25 cellular contexts compared by ENCODE assay signal in the genomic region with DNA sequence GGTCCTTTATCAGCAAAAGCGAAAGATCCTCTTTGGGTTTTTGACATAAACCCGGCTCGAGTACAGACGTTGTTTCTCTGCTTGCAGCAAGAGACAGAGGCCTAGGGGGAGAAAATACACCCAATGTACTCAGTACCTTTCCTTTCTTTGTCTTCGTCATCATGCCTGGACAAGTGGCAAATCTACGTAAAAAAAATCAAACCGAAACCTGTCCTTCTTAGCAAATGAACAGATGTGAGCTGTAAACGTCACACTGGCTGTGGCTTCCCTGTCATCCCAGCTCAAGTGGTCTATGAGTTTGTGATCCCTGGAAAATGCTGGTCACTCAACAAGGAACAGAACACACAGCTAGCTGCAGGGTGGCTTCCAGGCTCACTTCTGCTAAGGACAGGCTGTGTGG. TPM values are rescaled to one million over a fixed set of nuclear protein-coding genes. Genes with fewer than 3 reads are reported as not detected.
A peak's percentile ranks its signal among the peaks of the same experiment; 100 is the strongest.
DNase-seq lines count a peak whose midpoint lies in the region; ATAC-seq and TF ChIP-seq lines count a peak whose summit lies in the region.
"Had no signal": no experiment of that assay in that cellular context is flagged by ENCODE, and none has a peak within 500 bp of the region (broad histone marks: within the 10 kb centered on the region; RNA-seq: fewer than 3 reads in every experiment).

No MANE protein-coding gene starts in this region.

- H3K4me1 Mint-ChIP-seq in stimulated activated naive CD8-positive, alpha-beta T cell treated with anti-CD3 and anti-CD28 coated beads, Interleukin-15, amount 100 ng/mL, for 72 hours: no peaks in the 10 kb centered on the region
- H3K4me1 Mint-ChIP-seq in WTC11: peaks cover 24% of the 10 kb centered on the region
- H3K4me1 Mint-ChIP-seq in mesothelial cell of epicardium: peaks cover 22% of the 10 kb centered on the region
- H3K4me1 Mint-ChIP-seq in activated T-helper 1 cell treated with anti-CD3 and anti-CD28 coated beads, Interleukin-12 subunit alpha, Interleukin-12 subunit beta, Interleukin-2, Interleukin-4 antibody, amounts not matched to agents 30 ng/mL and 10 ng/mL and 1 ng/mL, durations not matched to agents 14 hours and 24 hours and 36 hours (ENCODE audit: low read depth): peaks cover 5% of the 10 kb centered on the region
- H3K4me1 Mint-ChIP-seq: activated CD4-positive, alpha-beta memory T cell treated with anti-CD3 and anti-CD28 coated beads, Interleukin-2, amount 10 ng/mL, durations not matched to agents 7 days and 5 days; activated naive CD4-positive, alpha-beta T cell treated with anti-CD3 and anti-CD28 coated beads, Interleukin-2, amount 50 U/mL, for 24 hours; nephron had no signal

- no peak for DNase-seq in stimulated activated naive CD8-positive, alpha-beta T cell treated with anti-CD3 and anti-CD28 coated beads, Interleukin-15, Interleukin-2, amounts not matched to agents 100 U/mL and 50 U/mL, for 24 hours
- no peak for DNase-seq in stimulated activated naive CD8-positive, alpha-beta T cell treated with anti-CD3 and anti-CD28 coated beads, Interleukin-15, amount 100 ng/mL, for 72 hours
- no peak for DNase-seq in WTC11 (ENCODE audit: low spot score)
- DNase-seq in mesothelial cell of epicardium (ENCODE audit: low spot score in 2 of 2, unreplicated experiment in 2 of 2): no peak
- DNase-seq in activated T-helper 1 cell treated with anti-CD3 and anti-CD28 coated beads, Interleukin-12 subunit alpha, Interleukin-12 subunit beta, Interleukin-2, Interleukin-4 antibody, amounts not matched to agents 30 ng/mL and 10 ng/mL and 1 ng/mL, durations not matched to agents 14 hours and 24 hours and 36 hours (ENCODE audit: low spot score): no peak
- DNase-seq in NAMALWA (ENCODE audit: low spot score): no peak
- DNase-seq in activated naive CD4-positive, alpha-beta T cell treated with anti-CD3 and anti-CD28 coated beads, Interleukin-2, amount 50 U/mL, for 16 hours: no peak
- DNase-seq: activated CD4-positive, alpha-beta memory T cell treated with anti-CD3 and anti-CD28 coated beads, Interleukin-2, amount 10 ng/mL, durations not matched to agents 7 days and 5 days; BE2C; effector CD8-positive, alpha-beta T cell; EL; glutamatergic neuron; IMR-90; midbrain; MM.1S; NCI-H1694; NCI-H2227 treated with DMSO at 0.1 percent for 48 hours; NCI-H774; T-helper 2 cell had no signal

- CTCF ChIA-PET in WTC11 (lab: Charles Lee): interaction anchor here (0.7 to 1.9 kb wide), 5 partner anchors 8 to 204 kb away, joined by 3 to 12 read pairs (median 4); no protein-coding TSS in a partner anchor

- TF ChIP-seq CTCF in WTC11 (IDR thresholded peaks at IDR 0.05): no peak
- no peak for TF ChIP-seq CTCF in mesothelial cell of epicardium (IDR thresholded peaks at IDR 0.05; ENCODE audit: unreplicated experiment)

- intact Hi-C loops in activated T-helper 1 cell treated with anti-CD3 and anti-CD28 coated beads, Interleukin-12 subunit alpha, Interleukin-12 subunit beta, Interleukin-2, Interleukin-4 antibody, amounts not matched to agents 30 ng/mL and 10 ng/mL and 1 ng/mL, durations not matched to agents 14 hours and 24 hours and 36 hours (cut with micrococcal nuclease): no loop called here

- no peaks in the 10 kb centered on the region for H3K9me3 Mint-ChIP-seq in stimulated activated naive CD8-positive, alpha-beta T cell treated with anti-CD3 and anti-CD28 coated beads, Interleukin-15, amount 100 ng/mL, for 72 hours
- H3K9me3 Mint-ChIP-seq in WTC11: no peaks in the 10 kb centered on the region
- H3K9me3 Mint-ChIP-seq in mesothelial cell of epicardium: no peaks in the 10 kb centered on the region
- H3K9me3 Mint-ChIP-seq in activated T-helper 1 cell treated with anti-CD3 and anti-CD28 coated beads, Interleukin-12 subunit alpha, Interleukin-12 subunit beta, Interleukin-2, Interleukin-4 antibody, amounts not matched to agents 30 ng/mL and 10 ng/mL and 1 ng/mL, durations not matched to agents 14 hours and 24 hours and 36 hours: no peaks in the 10 kb centered on the region
- H3K9me3 Mint-ChIP-seq: activated CD4-positive, alpha-beta memory T cell treated with anti-CD3 and anti-CD28 coated beads, Interleukin-2, amount 10 ng/mL, durations not matched to agents 7 days and 5 days; activated naive CD4-positive, alpha-beta T cell treated with anti-CD3 and anti-CD28 coated beads, Interleukin-2, amount 50 U/mL, for 24 hours; nephron had no signal

- peak overlapping the region in 1 of 2 donors; percentile 22 for H3K27ac Mint-ChIP-seq in stimulated activated naive CD8-positive, alpha-beta T cell treated with anti-CD3 and anti-CD28 coated beads, Interleukin-15, amount 100 ng/mL, for 72 hours
- H3K27ac Mint-ChIP-seq in WTC11 (peak overlapping the region; percentile 74), mesothelial cell of epicardium (peak overlapping the region; percentile 85)
- no peak overlapping the region for H3K27ac Mint-ChIP-seq in activated T-helper 1 cell treated with anti-CD3 and anti-CD28 coated beads, Interleukin-12 subunit alpha, Interleukin-12 subunit beta, Interleukin-2, Interleukin-4 antibody, amounts not matched to agents 30 ng/mL and 10 ng/mL and 1 ng/mL, durations not matched to agents 14 hours and 24 hours and 36 hours
- H3K27ac Mint-ChIP-seq: activated CD4-positive, alpha-beta memory T cell treated with anti-CD3 and anti-CD28 coated beads, Interleukin-2, amount 10 ng/mL, durations not matched to agents 7 days and 5 days; activated naive CD4-positive, alpha-beta T cell treated with anti-CD3 and anti-CD28 coated beads, Interleukin-2, amount 50 U/mL, for 24 hours; nephron had no signal

- no peaks in the 10 kb centered on the region for H3K36me3 Mint-ChIP-seq in WTC11
- no peaks in the 10 kb centered on the region for H3K36me3 Mint-ChIP-seq in mesothelial cell of epicardium
- H3K36me3 Mint-ChIP-seq in activated T-helper 1 cell treated with anti-CD3 and anti-CD28 coated beads, Interleukin-12 subunit alpha, Interleukin-12 subunit beta, Interleukin-2, Interleukin-4 antibody, amounts not matched to agents 30 ng/mL and 10 ng/mL and 1 ng/mL, durations not matched to agents 14 hours and 24 hours and 36 hours (ENCODE audit: low read depth): peaks cover 2% of the 10 kb centered on the region

- no peaks in the 10 kb centered on the region for H3K27me3 Mint-ChIP-seq in stimulated activated naive CD8-positive, alpha-beta T cell treated with anti-CD3 and anti-CD28 coated beads, Interleukin-15, amount 100 ng/mL, for 72 hours
- H3K27me3 Mint-ChIP-seq in WTC11 (ENCODE audit: low read depth) (no peaks in the 10 kb centered on the region), mesothelial cell of epicardium (ENCODE audit: low read depth) (peaks cover 1% of the 10 kb centered on the region)
- H3K27me3 Mint-ChIP-seq in activated T-helper 1 cell treated with anti-CD3 and anti-CD28 coated beads, Interleukin-12 subunit alpha, Interleukin-12 subunit beta, Interleukin-2, Interleukin-4 antibody, amounts not matched to agents 30 ng/mL and 10 ng/mL and 1 ng/mL, durations not matched to agents 14 hours and 24 hours and 36 hours (ENCODE audit: insufficient read depth): no peaks in the 10 kb centered on the region
- H3K27me3 Mint-ChIP-seq: activated CD4-positive, alpha-beta memory T cell treated with anti-CD3 and anti-CD28 coated beads, Interleukin-2, amount 10 ng/mL, durations not matched to agents 7 days and 5 days; activated naive CD4-positive, alpha-beta T cell treated with anti-CD3 and anti-CD28 coated beads, Interleukin-2, amount 50 U/mL, for 24 hours had no signal

- POLR2A ChIA-PET in WTC11 (lab: Charles Lee): interaction anchor here (0.5 to 0.7 kb wide), 3 partner anchors 41 to 606 kb away, joined by 3 to 4 read pairs (median 3); no protein-coding TSS in a partner anchor

- ATAC-seq in stimulated activated naive CD8-positive, alpha-beta T cell treated with anti-CD3 and anti-CD28 coated beads, Interleukin-15, Interleukin-2, amounts not matched to agents 100 U/mL and 50 U/mL, for 24 hours: peak; percentile 19
- ATAC-seq in stimulated activated naive CD8-positive, alpha-beta T cell treated with anti-CD3 and anti-CD28 coated beads, Interleukin-15, amount 100 ng/mL, for 72 hours: no peak
- no peak for ATAC-seq in WTC11
- ATAC-seq in HG03439 (IDR thresholded peaks at IDR 0.05; ENCODE audit: unreplicated experiment): no peak

- no peak overlapping the region for H3K4me3 Mint-ChIP-seq in stimulated activated naive CD8-positive, alpha-beta T cell treated with anti-CD3 and anti-CD28 coated beads, Interleukin-15, amount 100 ng/mL, for 72 hours
- H3K4me3 Mint-ChIP-seq in WTC11 (no peak overlapping the region), mesothelial cell of epicardium (no peak overlapping the region)
- H3K4me3 Mint-ChIP-seq in activated T-helper 1 cell treated with anti-CD3 and anti-CD28 coated beads, Interleukin-12 subunit alpha, Interleukin-12 subunit beta, Interleukin-2, Interleukin-4 antibody, amounts not matched to agents 30 ng/mL and 10 ng/mL and 1 ng/mL, durations not matched to agents 14 hours and 24 hours and 36 hours: no peak overlapping the region
- H3K4me3 Mint-ChIP-seq: activated CD4-positive, alpha-beta memory T cell treated with anti-CD3 and anti-CD28 coated beads, Interleukin-2, amount 10 ng/mL, durations not matched to agents 7 days and 5 days; activated naive CD4-positive, alpha-beta T cell treated with anti-CD3 and anti-CD28 coated beads, Interleukin-2, amount 50 U/mL, for 24 hours; nephron had no signal

TF ChIP-seq in WTC11, 78 proteins besides CTCF, POLR2A, EP300 and RAD21:
- TF ChIP-seq TEAD1 (CRISPR knock-in tag; IDR thresholded peaks at IDR 0.05): no peak
- no peak for TF ChIP-seq ZBTB21 (CRISPR knock-in tag; IDR thresholded peaks at IDR 0.05; ENCODE audit: borderline replicate concordance)
- no peak for TF ChIP-seq ZNF121 (CRISPR knock-in tag; IDR thresholded peaks at IDR 0.05)

RNA-seq across cellular contexts. Expression of gene STPG1, which starts 39.9 kb away (rescaled TPM):
- total RNA-seq in WTC11 (2021): 9.9 to 12.8 TPM (median 10.1 TPM) in 3 replicates
- 8.8 to 9.4 TPM (median 8.8 TPM) in 3 replicates for total RNA-seq in mesothelial cell of epicardium
- 4.1 and 5.1 TPM in 2 replicates for total RNA-seq in activated T-helper 1 cell treated with anti-CD3 and anti-CD28 coated beads, Interleukin-12 subunit alpha, Interleukin-12 subunit beta, Interleukin-2, Interleukin-4 antibody, amounts not matched to agents 30 ng/mL and 10 ng/mL and 1 ng/mL, durations not matched to agents 14 hours and 24 hours and 36 hours

RNA-seq across cellular contexts. Expression of gene NIPAL3, which starts 41.9 kb away (rescaled TPM):
- total RNA-seq in WTC11 (2021): 11.2 to 11.3 TPM (median 11.2 TPM) in 3 replicates
- 19.3 to 21.3 TPM (median 20.6 TPM) in 3 replicates for total RNA-seq in mesothelial cell of epicardium
- 22.7 and 23.5 TPM in 2 replicates for total RNA-seq in activated T-helper 1 cell treated with anti-CD3 and anti-CD28 coated beads, Interleukin-12 subunit alpha, Interleukin-12 subunit beta, Interleukin-2, Interleukin-4 antibody, amounts not matched to agents 30 ng/mL and 10 ng/mL and 1 ng/mL, durations not matched to agents 14 hours and 24 hours and 36 hours

RNA-seq across cellular contexts. Expression of gene GRHL3, which starts 54.6 kb away (rescaled TPM):
- total RNA-seq in WTC11 (2021) (1.5 to 3.0 TPM (median 2.5 TPM) in 3 replicates), mesothelial cell of epicardium (17.1 to 19.1 TPM (median 17.9 TPM) in 3 replicates)
- total RNA-seq in activated T-helper 1 cell treated with anti-CD3 and anti-CD28 coated beads, Interleukin-12 subunit alpha, Interleukin-12 subunit beta, Interleukin-2, Interleukin-4 antibody, amounts not matched to agents 30 ng/mL and 10 ng/mL and 1 ng/mL, durations not matched to agents 14 hours and 24 hours and 36 hours: not detected in 2 replicates
- total RNA-seq: ascending aorta, IMR-90, SK-MEL-5, skeletal muscle tissue had no signal
